ENCODE assay signal across 33 cellular contexts in the genomic region with DNA sequence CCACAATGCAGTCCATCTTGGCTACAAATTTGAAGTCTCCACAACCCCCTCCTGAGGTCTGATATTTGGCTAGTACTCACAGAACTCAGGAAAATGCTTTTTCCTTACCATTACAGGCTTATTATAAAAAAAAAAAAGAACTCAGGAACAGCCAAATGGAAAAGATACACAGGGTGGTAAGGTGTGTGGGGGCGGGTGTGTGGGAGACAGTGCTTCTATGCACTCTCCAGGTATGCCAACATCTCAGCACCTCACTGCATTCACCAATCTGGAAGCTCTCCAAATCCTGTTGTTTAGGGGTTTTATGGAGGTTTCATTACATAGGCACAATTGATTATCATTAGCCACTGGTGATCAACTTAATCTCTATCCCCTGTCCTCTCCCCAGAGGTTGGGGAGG.
"Had no signal": no experiment of that assay in that cellular context is flagged by ENCODE, and none has a peak within 500 bp of the region (broad histone marks: within the 10 kb centered on the region; RNA-seq: fewer than 3 reads in every experiment).

No MANE protein-coding gene starts in this region.

- DNase-seq: Karpas-422, Kasumi-1, KG1, MG63, MM.1S, MV-4-11, NCI-H1048, NCI-H1092 treated with DMSO at 0.1 percent for 48 hours, NCI-H1105, NCI-H1105 treated with DMSO at 0.1 percent for 48 hours, NCI-H1417, NCI-H1417 treated with DMSO at 0.1 percent for 48 hours, NCI-H1436, NCI-H1436 treated with DMSO at 0.1 percent for 48 hours, NCI-H146, NCI-H1694, NCI-H1694 treated with DMSO at 0.1 percent for 48 hours, NCI-H187, NCI-H187 treated with DMSO at 0.1 percent for 48 hours, NCI-H1930, NCI-H2029, NCI-H2029 treated with DMSO at 0.1 percent for 48 hours, NCI-H2081, NCI-H2081 treated with DMSO at 0.1 percent for 48 hours, NCI-H2107, NCI-H2171, NCI-H2171 treated with DMSO at 0.1 percent for 48 hours, NCI-H2227 treated with DMSO at 0.1 percent for 48 hours, NCI-H226, NCI-H345, NCI-H446, NCI-H446 treated with DMSO at 0.1 percent for 48 hours, NCI-H510A had no signal
